In the genomic region with DNA sequence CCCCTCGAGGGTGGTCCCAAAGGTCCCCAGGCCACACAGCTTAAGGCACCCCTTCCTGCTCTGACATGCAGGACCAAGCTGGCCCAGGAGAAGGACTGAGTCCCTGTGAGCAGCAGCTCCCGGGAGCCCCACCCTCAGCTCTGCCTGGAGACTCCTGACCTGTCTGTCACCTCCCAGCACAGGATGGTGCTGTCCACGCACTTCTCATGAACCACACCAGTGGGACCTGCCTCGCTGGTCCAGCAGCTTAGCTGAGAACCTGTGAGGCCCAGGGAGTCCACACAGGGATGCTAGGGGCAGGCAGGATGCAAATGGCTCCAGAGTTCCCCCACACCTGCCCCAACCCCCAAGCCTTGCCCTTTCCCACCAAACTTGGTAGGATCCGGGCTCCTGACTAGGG, we compare ENCODE assay signal across 17 cellular contexts. TPM values are rescaled to one million over a fixed set of nuclear protein-coding genes. Genes with fewer than 3 reads are reported as not detected.
DNase-seq lines count a peak whose midpoint lies in the region; ATAC-seq, FAIRE-seq and TF ChIP-seq lines count a peak whose summit lies in the region.
"Had no signal": no experiment of that assay in that cellular context is flagged by ENCODE, and none has a peak within 500 bp of the region (broad histone marks: within the 10 kb centered on the region; RNA-seq: fewer than 3 reads in every experiment).

No MANE protein-coding gene starts in this region.

- H3K9me3 ChIP-seq in HepG2 (ENCODE audit: low read length) = no peaks in the 10 kb centered on the region
- no peaks in the 10 kb centered on the region for H3K9me3 ChIP-seq in right lobe of liver
- H3K9me3 ChIP-seq in neural progenitor cell (ENCODE audit: low read depth) = no peaks in the 10 kb centered on the region
- H3K9me3 ChIP-seq: neutrophil had no signal

- no peak for DNase-seq in HepG2 (ENCODE audit: low spot score)
- no peak for DNase-seq in right lobe of liver
- DNase-seq in neural progenitor cell (ENCODE audit: low spot score) = no peak
- DNase-seq in chondrocyte (ENCODE audit: low spot score) = no peak
- DNase-seq: activated CD4-positive, alpha-beta T cell treated with anti-CD3 and anti-CD28 coated beads for 1 hour; activated T-cell treated with anti-CD3 and anti-CD28 coated beads, Interleukin-2, amount 50 U/mL, for 24 hours; dorsolateral prefrontal cortex; foreskin fibroblast; GOT3; kidney glomerular epithelial cell; T-cell had no signal

- CTCF ChIA-PET in HepG2 (lab: Yijun Ruan, JAX; ENCODE audit: low intra/inter-chr PET ratio, low total read pairs) = interaction anchor here (1.1 to 1.2 kb wide), 2 partner anchors 13 to 53 kb away, joined by 3 to 4 read pairs; no protein-coding TSS in a partner anchor

- H3K36me3 Mint-ChIP-seq in nephron (ENCODE audit: low read depth) (no peaks in the 10 kb centered on the region), neural progenitor cell (peaks cover 10% of the 10 kb centered on the region), chondrocyte (ENCODE audit: low read depth) (no peaks in the 10 kb centered on the region)
- H3K36me3 Mint-ChIP-seq: T-cell had no signal

- peak overlapping the region; percentile 90 to 99 (median 97) for H3K27ac Mint-ChIP-seq in nephron
- no peak overlapping the region for H3K27ac Mint-ChIP-seq in neural progenitor cell
- no peak overlapping the region for H3K27ac Mint-ChIP-seq in chondrocyte (ENCODE audit: unreplicated experiment)
- H3K27ac Mint-ChIP-seq: T-cell had no signal

- H3K27ac ChIP-seq in HepG2 (ENCODE audit: extremely low read length, insufficient read depth, low read length) (no peak overlapping the region), right lobe of liver (no peak overlapping the region), neural progenitor cell (no peak overlapping the region)
- H3K27ac ChIP-seq: neutrophil had no signal

- H3K4me3 Mint-ChIP-seq in nephron (no peak overlapping the region), neural progenitor cell (no peak overlapping the region), chondrocyte (ENCODE audit: unreplicated experiment) (no peak overlapping the region)
- H3K4me3 Mint-ChIP-seq: activated T-cell treated with anti-CD3 and anti-CD28 coated beads, Interleukin-2, amount 50 U/mL, for 24 hours; T-cell had no signal

- no peak for TF ChIP-seq CTCF in HepG2 (CRISPR knock-in tag; IDR thresholded peaks at IDR 0.05)
- no peak for TF ChIP-seq CTCF in right lobe of liver (IDR thresholded peaks at IDR 0.05)
- no peak for TF ChIP-seq CTCF in nephron (IDR thresholded peaks at IDR 0.05; ENCODE audit: unreplicated experiment in 3 of 3)
- TF ChIP-seq CTCF in neural progenitor cell (IDR thresholded peaks at IDR 0.05) = no peak
- no peak for TF ChIP-seq CTCF in chondrocyte (IDR thresholded peaks at IDR 0.05)

- TF ChIP-seq POLR2A in HepG2 (IDR thresholded peaks at IDR 0.05; ENCODE audit: insufficient read depth in 1 of 2, low read depth in 2 of 2, low read length in 2 of 2) = no peak
- TF ChIP-seq POLR2A in right lobe of liver (IDR thresholded peaks at IDR 0.05) = no peak

- no TSS peak for BruUV-seq in HepG2 (replicated peaks; lab: Mats Ljungman, UMichigan)

- TF ChIP-seq EP300 in HepG2 (IDR thresholded peaks at IDR 0.05; ENCODE audit: low read depth in 2 of 2, low read length in 2 of 2) = no peak
- no peak for TF ChIP-seq EP300 in HepG2 (CRISPR knock-in tag; IDR thresholded peaks at IDR 0.05; ENCODE audit: borderline replicate concordance)

- POLR2A ChIA-PET in HepG2 (lab: Yijun Ruan, JAX) = interaction anchor here (0.8 to 2.7 kb wide), 4 partner anchors 21 to 28 kb away, joined by 3 to 11 read pairs (median 3); a partner anchor contains a TSS

- peaks cover 91% of the 10 kb centered on the region for H3K79me2 ChIP-seq in HepG2 (ENCODE audit: insufficient read depth, low read length)
- peaks cover 85% of the 10 kb centered on the region for H3K79me2 ChIP-seq in neural progenitor cell (ENCODE audit: low read depth)

- H3K9ac ChIP-seq in HepG2 (ENCODE audit: insufficient read depth, low read depth, low read length) (no peak overlapping the region), neural progenitor cell (no peak overlapping the region)

- in situ Hi-C loops in HepG2 (cut with HindIII; ENCODE audit: extremely low pct_ligation_motif_present, low pct_unique_long_range_greater_than_20kb) = no loop called here

- peaks cover 73% of the 10 kb centered on the region for H3K4me1 ChIP-seq in HepG2 (ENCODE audit: insufficient read depth, low read length)
- H3K4me1 ChIP-seq in right lobe of liver = peaks cover 0 to 57% (median 28%) of the 10 kb centered on the region in 4 donors
- H3K4me1 ChIP-seq in neural progenitor cell = peaks cover 66% of the 10 kb centered on the region

- no peak overlapping the region for H2AFZ ChIP-seq in HepG2 (ENCODE audit: low read length)
- H2AFZ ChIP-seq in neural progenitor cell (replicated peaks) = no peak overlapping the region

- no peak for TF ChIP-seq RAD21 in HepG2 (CRISPR knock-in tag; IDR thresholded peaks at IDR 0.05)

- H3K4me2 ChIP-seq in HepG2 (ENCODE audit: low read depth, low read length) (no peak overlapping the region), neural progenitor cell (no peak overlapping the region)

- intact Hi-C loops in HepG2 (cut with micrococcal nuclease; ENCODE audit: unreplicated experiment) (no loop called here), right lobe of liver (cut with DNase I) (no loop called here)

- ATAC-seq in HepG2 (no peak; the same call in 2 of the 3 replicates), right lobe of liver (no peak), esophagus mucosa (peak; percentile 56), GM21576 (IDR thresholded peaks at IDR 0.05; ENCODE audit: unreplicated experiment) (no peak), HG02885 (IDR thresholded peaks at IDR 0.05; ENCODE audit: poor library complexity, unreplicated experiment) (no peak)
- ATAC-seq: T-cell had no signal

- no peaks in the 10 kb centered on the region; a peak in 1 of 5 replicates for H3K27me3 ChIP-seq in HepG2 (ENCODE audit: control insufficient read depth in 1 of 2, insufficient read depth in 2 of 2, low read length in 2 of 2)
- no peaks in the 10 kb centered on the region for H3K27me3 ChIP-seq in right lobe of liver
- H3K27me3 ChIP-seq in neural progenitor cell = no peaks in the 10 kb centered on the region
- H3K27me3 ChIP-seq: dorsolateral prefrontal cortex, neutrophil had no signal

- H3K9me3 Mint-ChIP-seq in nephron = no peaks in the 10 kb centered on the region
- H3K9me3 Mint-ChIP-seq in neural progenitor cell = no peaks in the 10 kb centered on the region
- H3K9me3 Mint-ChIP-seq in chondrocyte (ENCODE audit: low read depth) = no peaks in the 10 kb centered on the region
- H3K9me3 Mint-ChIP-seq: activated T-cell treated with anti-CD3 and anti-CD28 coated beads, Interleukin-2, amount 50 U/mL, for 24 hours; T-cell had no signal

- H3K36me3 ChIP-seq in HepG2 (replicated peaks in 1 of 2; ENCODE audit: control insufficient read depth in 1 of 2, insufficient read depth in 2 of 2, low read length in 2 of 2) (peaks cover 3 to 9% of the 10 kb centered on the region in 2 experiments; a peak in 3 of 5 replicates), right lobe of liver (no peaks in the 10 kb centered on the region), neural progenitor cell (no peaks in the 10 kb centered on the region)
- H3K36me3 ChIP-seq: neutrophil had no signal

- H3K4me3 ChIP-seq in HepG2 (replicated peaks in 1 of 3; ENCODE audit: insufficient read depth in 1 of 3, low read depth in 2 of 3, low read length in 3 of 3) = no peak overlapping the region
- H3K4me3 ChIP-seq in right lobe of liver = no peak overlapping the region
- H3K4me3 ChIP-seq in neural progenitor cell = no peak overlapping the region
- H3K4me3 ChIP-seq: dorsolateral prefrontal cortex had no signal

- WGBS in HepG2 (ENCODE audit: low lambda C conversion rate) = no CpG with 5 or more reads among the region's 5 CpGs
- no CpG with 5 or more reads among the region's 5 CpGs for WGBS in right lobe of liver (ENCODE audit: insufficient coverage, low coverage, low lambda C conversion rate, missing lambda C conversion rate)

- H3F3A ChIP-seq in neural progenitor cell (ENCODE audit: low read depth) = peaks cover 49% of the 10 kb centered on the region

- peaks cover 43% of the 10 kb centered on the region for H4K20me1 ChIP-seq in HepG2 (ENCODE audit: insufficient read depth, low read length)
- H4K20me1 ChIP-seq in neural progenitor cell (ENCODE audit: low read depth) = peaks cover 99% of the 10 kb centered on the region

- peaks cover 8% of the 10 kb centered on the region for H3K27me3 Mint-ChIP-seq in nephron (ENCODE audit: low read depth)
- H3K27me3 Mint-ChIP-seq in neural progenitor cell (ENCODE audit: insufficient read depth, low read depth) = peaks cover 13% of the 10 kb centered on the region
- no peaks in the 10 kb centered on the region for H3K27me3 Mint-ChIP-seq in chondrocyte (ENCODE audit: low read depth)
- H3K27me3 Mint-ChIP-seq: activated T-cell treated with anti-CD3 and anti-CD28 coated beads, Interleukin-2, amount 50 U/mL, for 24 hours; T-cell had no signal

- H3K4me1 Mint-ChIP-seq in nephron (peaks cover 82% of the 10 kb centered on the region), neural progenitor cell (peaks cover 88% of the 10 kb centered on the region), chondrocyte (ENCODE audit: low read depth) (peaks cover 78% of the 10 kb centered on the region)

- no peak for FAIRE-seq in HepG2 (lab: Jason Lieb, UNC)
- FAIRE-seq: urothelium cell line had no signal

RNA-seq across cellular contexts. Expression of a gene that starts 27.7 kb away (rescaled TPM):
- total RNA-seq in HepG2 (2016; rRNA removed; fragmentation: Illumina TruSeq; extraction: Trizol) (43.8 and 47.6 TPM in 2 replicates), right lobe of liver (10 to 100 TPM; 13.6 to 32.8 (median 21.8) TPM), esophagus mucosa (50.2 TPM), neural progenitor cell (ENCODE audit: low replicate concordance) (19.0 and 41.3 TPM in 2 replicates), chondrocyte (4.0 to 7.0 TPM (median 6.5 TPM) in 3 replicates)
- total RNA-seq in HepG2 (2016; cell fraction: cytosol; rRNA removed; fragmentation: Illumina TruSeq; extraction: Trizol; ENCODE audit: low read depth) = 4.3 and 4.6 TPM in 2 replicates
- total RNA-seq in HepG2 (2016; cell fraction: insoluble cytoplasmic fraction; rRNA removed; fragmentation: Illumina TruSeq; extraction: Trizol) = 33.8 and 47.0 TPM in 2 replicates
- total RNA-seq in HepG2 (2016; cell fraction: membrane; rRNA removed; fragmentation: Illumina TruSeq; extraction: Trizol) = 30.8 and 30.9 TPM in 2 replicates
- total RNA-seq in HepG2 (2016; cell fraction: nucleus; rRNA removed; fragmentation: Illumina TruSeq; extraction: Trizol) = 23.1 and 29.3 TPM in 2 replicates
- 18.8 and 30.3 TPM in 2 replicates for polyA plus RNA-seq in HepG2 (2011; rRNA removed)
- 21.2 and 24.0 TPM in 2 replicates for polyA plus RNA-seq in HepG2 (2011; cell fraction: cytosol; rRNA removed)
- polyA plus RNA-seq in HepG2 (2011; cell fraction: nucleus; rRNA removed) = 30.3 and 32.6 TPM in 2 replicates
- polyA plus RNA-seq in HepG2 (2012) = 41.6 and 57.3 TPM in 2 replicates
- polyA plus RNA-seq in HepG2 (2016; cell fraction: cytosol; fragmentation: Illumina TruSeq; extraction: Trizol; ENCODE audit: low read depth) = 4.1 and 4.6 TPM in 2 replicates
- 36.1 and 43.0 TPM in 2 replicates for polyA plus RNA-seq in HepG2 (2016; cell fraction: insoluble cytoplasmic fraction; fragmentation: Illumina TruSeq; extraction: Trizol; ENCODE audit: low read depth)
- polyA plus RNA-seq in HepG2 (2016; cell fraction: membrane; fragmentation: Illumina TruSeq; extraction: Trizol; ENCODE audit: low read depth) = 18.9 and 20.2 TPM in 2 replicates
- polyA plus RNA-seq in HepG2 (2016; cell fraction: nucleus; fragmentation: Illumina TruSeq; extraction: Trizol; ENCODE audit: insufficient read depth, low read depth) = 40.1 and 40.7 TPM in 2 replicates
- 44.2 and 114 TPM in 2 replicates for polyA minus RNA-seq in HepG2 (2011; rRNA and poly(A)+ RNA removed; ENCODE audit: low replicate concordance)
- 33.8 and 37.6 TPM in 2 replicates for polyA minus RNA-seq in HepG2 (2011; cell fraction: cytosol; rRNA and poly(A)+ RNA removed)
- 11.8 and 12.0 TPM in 2 replicates for polyA minus RNA-seq in HepG2 (2011; cell fraction: nucleus; rRNA and poly(A)+ RNA removed)

Comparison
In these comparisons a context has a peak if more than half of its experiments do, and no peak if none do; other contexts are left out.
1. H3K27ac Mint-ChIP-seq: peak in nephron (3 of 3); none in neural progenitor cell (single experiment) and chondrocyte (single experiment).